Comparison of ENCODE assay signal across 26 cellular contexts in the genomic region with DNA sequence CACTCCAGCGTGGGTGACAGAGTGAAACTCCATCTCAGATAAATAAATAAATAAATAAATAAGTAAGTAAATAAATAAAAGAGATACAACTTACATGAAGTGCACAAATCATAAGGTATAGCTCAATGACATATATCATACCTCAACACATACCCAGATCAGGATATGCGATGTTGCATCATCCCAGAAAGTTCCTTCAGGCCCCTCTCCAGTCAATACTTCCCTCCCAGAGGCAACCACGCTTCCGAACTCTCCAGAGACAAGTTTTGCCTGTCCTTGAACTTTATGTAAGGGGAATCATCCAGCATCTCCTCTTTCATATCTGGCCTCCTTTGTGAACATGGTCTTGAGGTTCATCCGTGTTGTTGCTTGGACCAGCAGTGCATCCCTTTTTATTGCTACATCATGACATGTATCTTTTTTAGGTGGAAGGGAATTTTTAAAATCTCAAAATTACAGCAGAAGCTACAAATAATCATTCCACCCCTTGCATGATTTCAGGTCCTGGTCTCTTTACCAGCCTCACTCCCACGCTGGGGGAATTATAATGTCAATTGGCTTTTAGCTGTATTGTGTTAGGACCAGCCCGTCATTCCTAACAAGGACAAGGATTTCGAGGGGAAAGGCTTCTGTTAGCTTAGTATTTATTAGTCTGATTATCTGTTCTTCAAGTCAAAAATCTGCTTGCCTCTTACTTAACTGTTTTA. TPM values are rescaled to one million over a fixed set of nuclear protein-coding genes. Genes with fewer than 3 reads are reported as not detected.
DNase-seq lines count a peak whose midpoint lies in the region; ATAC-seq, FAIRE-seq and TF ChIP-seq lines count a peak whose summit lies in the region.
"Had no signal": no experiment of that assay in that cellular context is flagged by ENCODE, and none has a peak within 500 bp of the region (broad histone marks: within the 10 kb centered on the region; RNA-seq: fewer than 3 reads in every experiment).

No MANE protein-coding gene starts in this region.

- POLR2A ChIA-PET in IMR-90 (lab: Charles Lee; ENCODE audit: unreplicated experiment): no interaction called here
- POLR2A ChIA-PET in H1 (lab: Charles Lee; ENCODE audit: partially characterized antibody): interaction anchor here (0.7 kb wide), 1 partner anchor 528 kb away, joined by 3 read pairs; no protein-coding TSS in a partner anchor
- POLR2A ChIA-PET in activated CD8-positive, alpha-beta T cell treated with anti-CD3 and anti-CD28 coated beads for 36 hours (lab: Charles Lee): no interaction called here

- no peaks in the 10 kb centered on the region for H3K9me1 ChIP-seq in IMR-90 (ENCODE audit: insufficient read depth, low read length)

- H3K4me3 ChIP-seq in BE2C (ENCODE audit: low read depth, low read length) (no peak overlapping the region), IMR-90 (ENCODE audit: insufficient read depth, low read depth, low read length) (no peak overlapping the region), H1 (ENCODE audit: extremely low read depth in 1 of 4, insufficient read depth in 2 of 4, low read depth in 3 of 4, low read length in 4 of 4) (no peak overlapping the region), prostate gland (no peak overlapping the region)
- H3K4me3 ChIP-seq: BLaER1 treated with 17β-estradiol and CSF1 and Interleukin-3, amounts not matched to agents 10 nM and 100 nM; Peyer's patch; psoas muscle; sigmoid colon; upper lobe of left lung had no signal

- H3K27ac ChIP-seq in IMR-90 (ENCODE audit: insufficient read depth, low read length) (no peak overlapping the region), H1 (ENCODE audit: low read depth, low read length) (no peak overlapping the region), prostate gland (no peak overlapping the region)
- H3K27ac ChIP-seq: BLaER1 treated with 17β-estradiol and CSF1 and Interleukin-3, amounts not matched to agents 10 nM and 100 nM; HL-60; Peyer's patch; psoas muscle; sigmoid colon had no signal

- H3K27ac Mint-ChIP-seq in nephron: peak overlapping the region; percentile 90 to 96 (median 91)
- H3K27ac Mint-ChIP-seq in activated naive CD4-positive, alpha-beta T cell treated with anti-CD3 and anti-CD28 coated beads for 36 hours: no peak overlapping the region
- no peak overlapping the region for H3K27ac Mint-ChIP-seq in activated CD8-positive, alpha-beta T cell treated with anti-CD3 and anti-CD28 coated beads for 36 hours
- H3K27ac Mint-ChIP-seq: activated CD4-positive, alpha-beta T cell treated with anti-CD3 and anti-CD28 coated beads for 36 hours; activated naive CD4-positive, alpha-beta T cell treated with anti-CD3 and anti-CD28 coated beads, Interleukin-2, amount 50 U/mL, for 24 hours; activated T-helper 17 cell treated with anti-CD3 and anti-CD28 coated beads, Interleukin-2, amount 50 U/mL, for 72 hours; memory B cell had no signal

- no peak overlapping the region for H4K5ac ChIP-seq in IMR-90 (ENCODE audit: low read depth, low read length)
- H4K5ac ChIP-seq in H1 (ENCODE audit: insufficient read length, low read depth, low read length): no peak overlapping the region

- no TSS peak for BruUV-seq in IMR-90 (replicated peaks; lab: Mats Ljungman, UMichigan)

- H4K8ac ChIP-seq in IMR-90 (ENCODE audit: low read depth in 2 of 2, low read length in 2 of 2): no peak overlapping the region
- no peak overlapping the region for H4K8ac ChIP-seq in H1 (ENCODE audit: extremely low read depth, insufficient read depth, low read length)

- H3K18ac ChIP-seq in IMR-90 (ENCODE audit: low read depth, low read length) (no peak overlapping the region), H1 (ENCODE audit: extremely low read depth, low read length) (no peak overlapping the region; the same call in 1 of the 2 replicates)

- H2BK15ac ChIP-seq in IMR-90 (ENCODE audit: low read depth, low read length): no peak overlapping the region
- no peak overlapping the region for H2BK15ac ChIP-seq in H1 (ENCODE audit: low read length)

- no peak overlapping the region for H2BK20ac ChIP-seq in IMR-90 (ENCODE audit: low read depth, low read length)
- H2BK20ac ChIP-seq in H1 (ENCODE audit: low read length): no peak overlapping the region

- no peak for ATAC-seq in IMR-90 (ENCODE audit: low read depth)
- ATAC-seq in activated CD8-positive, alpha-beta T cell treated with anti-CD3 and anti-CD28 coated beads for 36 hours: no peak
- ATAC-seq: activated CD4-positive, alpha-beta T cell treated with anti-CD3 and anti-CD28 coated beads for 36 hours; activated T-helper 17 cell treated with anti-CD3 and anti-CD28 coated beads, Interleukin-2, amount 50 U/mL, for 72 hours; left colon; psoas muscle had no signal

- H3K27me3 ChIP-seq in BE2C: no peaks in the 10 kb centered on the region
- peaks cover 18% of the 10 kb centered on the region for H3K27me3 ChIP-seq in IMR-90 (ENCODE audit: control insufficient read depth, insufficient read depth, low read length)
- H3K27me3 ChIP-seq in H1 (replicated peaks in 1 of 4; ENCODE audit: control insufficient read depth in 3 of 4, extremely low read depth in 1 of 4, insufficient read depth in 3 of 4, low read length in 3 of 4): 0 out of 7 replicates have a peak, but pooled peaks cover 0 to 2% (median 0%) of the 10 kb centered on the region in 4 experiments
- H3K27me3 ChIP-seq in prostate gland (replicated peaks; ENCODE audit: insufficient read depth): no peaks in the 10 kb centered on the region
- H3K27me3 ChIP-seq: BLaER1 treated with 17β-estradiol and CSF1 and Interleukin-3, amounts not matched to agents 10 nM and 100 nM; Peyer's patch; sigmoid colon; upper lobe of left lung had no signal

- DNase-seq in BE2C (peak; percentile 38), IMR-90 (no peak), H1 (ENCODE audit: low read depth in 1 of 2, low spot score in 2 of 2) (no peak), hypothalamus (lab: John Stamatoyannopoulos, UW) (no peak), prostate gland (ENCODE audit: low spot score) (no peak)
- no peak for DNase-seq in activated naive CD4-positive, alpha-beta T cell treated with anti-CD3 and anti-CD28 coated beads for 36 hours
- DNase-seq in activated CD8-positive, alpha-beta T cell treated with anti-CD3 and anti-CD28 coated beads for 36 hours: no peak
- DNase-seq: activated CD4-positive, alpha-beta T cell treated with anti-CD3 and anti-CD28 coated beads for 36 hours; GOT3; left colon; Peyer's patch; psoas muscle; sigmoid colon; stimulated activated CD4-positive, alpha-beta T cell treated with anti-CD3 and anti-CD28 coated beads, Interleukin-4, amount 100 ng/mL, for 4 hours; SW 1271 had no signal

- no peak overlapping the region for H3K56ac ChIP-seq in IMR-90 (ENCODE audit: extremely low read depth, insufficient read depth, low read length)
- no peak overlapping the region for H3K56ac ChIP-seq in H1 (replicated peaks; ENCODE audit: insufficient read length, low read depth, low read length)

- CTCF ChIA-PET in IMR-90 (lab: Yijun Ruan, JAX) (no interaction called here), H1 (lab: Charles Lee; ENCODE audit: partially characterized antibody) (interaction anchor here (0.9 to 2.9 kb wide), 4 partner anchors 11 to 352 kb away, joined by 3 to 19 read pairs (median 6); no protein-coding TSS in a partner anchor)
- CTCF ChIA-PET in activated naive CD4-positive, alpha-beta T cell treated with anti-CD3 and anti-CD28 coated beads for 36 hours (lab: Charles Lee): interaction anchor here (0.6 to 0.9 kb wide), 2 partner anchors 12 to 24 kb away, joined by 3 read pairs; no protein-coding TSS in a partner anchor
- CTCF ChIA-PET in activated CD8-positive, alpha-beta T cell treated with anti-CD3 and anti-CD28 coated beads for 36 hours (lab: Charles Lee): interaction anchor here (1.4 kb wide), 1 partner anchor 12 kb away, joined by 6 read pairs; no protein-coding TSS in a partner anchor

- H2AFZ ChIP-seq in IMR-90 (replicated peaks; ENCODE audit: low read length, poor library complexity) (no peak overlapping the region), H1 (ENCODE audit: low read length) (peak overlapping the region; percentile 61)

- H2BK12ac ChIP-seq in H1 (ENCODE audit: low read depth, low read length): no peak overlapping the region

- H2AK5ac ChIP-seq in IMR-90 (ENCODE audit: low read depth, low read length) (no peak overlapping the region), H1 (ENCODE audit: low read depth, low read length) (no peak overlapping the region)

- no peaks in the 10 kb centered on the region for H3K36me3 Mint-ChIP-seq in nephron (ENCODE audit: low read depth)
- H3K36me3 Mint-ChIP-seq in activated naive CD4-positive, alpha-beta T cell treated with anti-CD3 and anti-CD28 coated beads for 36 hours (ENCODE audit: low read depth): no peaks in the 10 kb centered on the region
- H3K36me3 Mint-ChIP-seq in activated CD8-positive, alpha-beta T cell treated with anti-CD3 and anti-CD28 coated beads for 36 hours (ENCODE audit: low read depth): no peaks in the 10 kb centered on the region
- H3K36me3 Mint-ChIP-seq: activated naive CD4-positive, alpha-beta T cell treated with anti-CD3 and anti-CD28 coated beads, Interleukin-2, amount 50 U/mL, for 24 hours; memory B cell had no signal

- H4K91ac ChIP-seq in IMR-90 (ENCODE audit: insufficient read depth, low read depth, low read length) (no peak overlapping the region), H1 (replicated peaks; ENCODE audit: insufficient read length, low read length) (no peak overlapping the region)

- no peaks in the 10 kb centered on the region for H3K9me3 Mint-ChIP-seq in nephron
- H3K9me3 Mint-ChIP-seq in activated naive CD4-positive, alpha-beta T cell treated with anti-CD3 and anti-CD28 coated beads for 36 hours: no peaks in the 10 kb centered on the region
- H3K9me3 Mint-ChIP-seq in activated CD8-positive, alpha-beta T cell treated with anti-CD3 and anti-CD28 coated beads for 36 hours: no peaks in the 10 kb centered on the region
- H3K9me3 Mint-ChIP-seq: activated naive CD4-positive, alpha-beta T cell treated with anti-CD3 and anti-CD28 coated beads, Interleukin-2, amount 50 U/mL, for 24 hours; activated T-helper 17 cell treated with anti-CD3 and anti-CD28 coated beads, Interleukin-2, amount 50 U/mL, for 72 hours; memory B cell had no signal

- H3K9ac ChIP-seq in IMR-90 (ENCODE audit: low read depth, low read length) (no peak overlapping the region), H1 (replicated peaks in 1 of 4; ENCODE audit: extremely low read depth in 1 of 4, low read depth in 3 of 4, low read length in 3 of 4) (no peak overlapping the region)
- H3K9ac ChIP-seq: BLaER1 treated with 17β-estradiol and CSF1 and Interleukin-3, amounts not matched to agents 10 nM and 100 nM had no signal

- intact Hi-C loops in IMR-90 (cut with micrococcal nuclease) (no loop called here), prostate gland (cut with DNase I) (no loop called here)
- intact Hi-C loops in activated naive CD4-positive, alpha-beta T cell treated with anti-CD3 and anti-CD28 coated beads for 36 hours (cut with micrococcal nuclease): no loop called here
- intact Hi-C loops in activated CD8-positive, alpha-beta T cell treated with anti-CD3 and anti-CD28 coated beads for 36 hours (cut with micrococcal nuclease): no loop called here

- H3K4me2 ChIP-seq in IMR-90 (ENCODE audit: low read depth, low read length): no peak overlapping the region
- 0 out of 4 replicates have a peak overlapping the region, but pooled peaks of 1 of the 2 experiments have one; percentile 11 for H3K4me2 ChIP-seq in H1 (ENCODE audit: insufficient read depth in 1 of 2, low read depth in 2 of 2, low read length in 2 of 2)
- H3K4me2 ChIP-seq: BLaER1 treated with 17β-estradiol and CSF1 and Interleukin-3, amounts not matched to agents 10 nM and 100 nM had no signal

- dilution Hi-C loops in IMR-90 (cut with HindIII; ENCODE audit: low sequenced_read_pairs, unreplicated experiment): no loop called here

- no peak overlapping the region for H3K14ac ChIP-seq in IMR-90 (replicated peaks; ENCODE audit: low read depth, low read length)
- no peak overlapping the region for H3K14ac ChIP-seq in H1 (ENCODE audit: insufficient read length)

- TF ChIP-seq POLR2A in IMR-90 (IDR thresholded peaks at IDR 0.05; ENCODE audit: low read depth, low read length) (no peak), H1 (IDR thresholded peaks at IDR 0.05; ENCODE audit: control extremely low read depth in 1 of 2, low read depth in 2 of 2, low read length in 2 of 2) (no peak), prostate gland (IDR thresholded peaks at IDR 0.05) (no peak)

- H4K20me1 ChIP-seq in IMR-90 (ENCODE audit: insufficient read depth, low read length): no peaks in the 10 kb centered on the region
- H4K20me1 ChIP-seq in H1 (replicated peaks in 1 of 2; ENCODE audit: control insufficient read depth in 1 of 2, insufficient read depth in 2 of 2, low read length in 2 of 2): no peaks in the 10 kb centered on the region
- H4K20me1 ChIP-seq: BLaER1 treated with 17β-estradiol and CSF1 and Interleukin-3, amounts not matched to agents 10 nM and 100 nM had no signal

- TF ChIP-seq CTCF in BE2C (IDR thresholded peaks at IDR 0.05; ENCODE audit: low read depth, low read length): no peak
- no peak for TF ChIP-seq CTCF in IMR-90 (conservative IDR thresholded peaks at IDR 0.05; ENCODE audit: low read depth, low read length)
- TF ChIP-seq CTCF in H1 (IDR thresholded peaks at IDR 0.05; ENCODE audit: control extremely low read depth in 1 of 3, insufficient read depth in 1 of 3, low read depth in 1 of 3, low read length in 3 of 3): no peak
- no peak for TF ChIP-seq CTCF in nephron (IDR thresholded peaks at IDR 0.05; ENCODE audit: unreplicated experiment in 3 of 3)
- no peak for TF ChIP-seq CTCF in prostate gland (IDR thresholded peaks at IDR 0.05)
- no peak for TF ChIP-seq CTCF in activated CD8-positive, alpha-beta T cell treated with anti-CD3 and anti-CD28 coated beads for 36 hours (IDR thresholded peaks at IDR 0.05)

- H2BK5ac ChIP-seq in IMR-90 (ENCODE audit: low read depth, low read length, poor library complexity, severe bottlenecking) (no peak overlapping the region), H1 (ENCODE audit: low read depth, low read length) (no peak overlapping the region)

- no peaks in the 10 kb centered on the region; the same call in 1 of the 2 replicates for H3K23me2 ChIP-seq in H1 (ENCODE audit: low read depth, low read length)

- peaks cover 21% of the 10 kb centered on the region for H3K4me1 Mint-ChIP-seq in nephron
- no peaks in the 10 kb centered on the region for H3K4me1 Mint-ChIP-seq in activated naive CD4-positive, alpha-beta T cell treated with anti-CD3 and anti-CD28 coated beads for 36 hours (ENCODE audit: low read depth)
- H3K4me1 Mint-ChIP-seq in activated CD8-positive, alpha-beta T cell treated with anti-CD3 and anti-CD28 coated beads for 36 hours (ENCODE audit: low read depth): no peaks in the 10 kb centered on the region
- H3K4me1 Mint-ChIP-seq: activated CD4-positive, alpha-beta T cell treated with anti-CD3 and anti-CD28 coated beads for 36 hours; activated naive CD4-positive, alpha-beta T cell treated with anti-CD3 and anti-CD28 coated beads, Interleukin-2, amount 50 U/mL, for 24 hours; activated T-helper 17 cell treated with anti-CD3 and anti-CD28 coated beads, Interleukin-2, amount 50 U/mL, for 72 hours; memory B cell had no signal

- no peaks in the 10 kb centered on the region for H3K79me2 ChIP-seq in H1 (ENCODE audit: control insufficient read depth in 1 of 2, insufficient read depth in 2 of 2, low read length in 2 of 2)

- H3K36me3 ChIP-seq in BE2C (no peaks in the 10 kb centered on the region), IMR-90 (ENCODE audit: control insufficient read depth, insufficient read depth, low read length) (no peaks in the 10 kb centered on the region), H1 (ENCODE audit: control insufficient read depth in 2 of 4, insufficient read depth in 4 of 4, low read length in 3 of 4) (no peaks in the 10 kb centered on the region), prostate gland (no peaks in the 10 kb centered on the region)
- H3K36me3 ChIP-seq: BLaER1 treated with 17β-estradiol and CSF1 and Interleukin-3, amounts not matched to agents 10 nM and 100 nM; Peyer's patch; sigmoid colon; upper lobe of left lung had no signal

- FAIRE-seq in H1 (lab: Jason Lieb, UNC): no peak
- FAIRE-seq: bronchial epithelial cell, endothelial cell of umbilical vein, frontal cortex, GM12891 had no signal

- H3K4ac ChIP-seq in IMR-90 (ENCODE audit: low read depth, low read length) (no peak overlapping the region), H1 (replicated peaks; ENCODE audit: insufficient read length, low read depth, low read length) (no peak overlapping the region)

- in situ Hi-C loops in IMR-90 (cut with MboI; ENCODE audit: low sequenced_read_pairs): no loop called here

- TF ChIP-seq EP300 in H1 (IDR thresholded peaks at IDR 0.05; ENCODE audit: borderline replicate concordance in 1 of 2, low read depth in 2 of 2, low read length in 2 of 2): no peak

- H3K4me1 ChIP-seq in BE2C (peaks cover 28% of the 10 kb centered on the region), IMR-90 (ENCODE audit: control insufficient read depth, insufficient read depth, low read length) (no peaks in the 10 kb centered on the region), H1 (replicated peaks in 1 of 4; ENCODE audit: control insufficient read depth in 3 of 4, insufficient read depth in 4 of 4, low read length in 3 of 4) (peaks cover 0 to 2% (median 0%) of the 10 kb centered on the region in 4 experiments; a peak in 1 of 7 replicates), prostate gland (replicated peaks) (peaks cover 4% of the 10 kb centered on the region)
- H3K4me1 ChIP-seq: BLaER1 treated with 17β-estradiol and CSF1 and Interleukin-3, amounts not matched to agents 10 nM and 100 nM; Peyer's patch; psoas muscle; sigmoid colon had no signal

- H3K4me3 Mint-ChIP-seq in nephron: peak overlapping the region in 1 of 3 experiments; percentile 11
- no peak overlapping the region for H3K4me3 Mint-ChIP-seq in activated naive CD4-positive, alpha-beta T cell treated with anti-CD3 and anti-CD28 coated beads for 36 hours
- H3K4me3 Mint-ChIP-seq in activated CD8-positive, alpha-beta T cell treated with anti-CD3 and anti-CD28 coated beads for 36 hours: no peak overlapping the region
- H3K4me3 Mint-ChIP-seq: activated CD4-positive, alpha-beta T cell treated with anti-CD3 and anti-CD28 coated beads for 36 hours; activated naive CD4-positive, alpha-beta T cell treated with anti-CD3 and anti-CD28 coated beads, Interleukin-2, amount 50 U/mL, for 24 hours; activated T-helper 17 cell treated with anti-CD3 and anti-CD28 coated beads, Interleukin-2, amount 50 U/mL, for 72 hours; memory B cell had no signal

- H3K79me1 ChIP-seq in IMR-90 (ENCODE audit: low read depth in 1 of 2, low read length in 2 of 2): no peaks in the 10 kb centered on the region
- H3K79me1 ChIP-seq in H1 (ENCODE audit: low read depth, low read length): no peaks in the 10 kb centered on the region

- TF ChIP-seq RAD21 in IMR-90 (IDR thresholded peaks at IDR 0.05; ENCODE audit: low read length) (no peak), H1 (IDR thresholded peaks at IDR 0.05 in 1 of 2, conservative IDR thresholded peaks at IDR 0.05 in 1 of 2; ENCODE audit: low read depth in 2 of 2, low read length in 2 of 2) (no peak)

- H2BK120ac ChIP-seq in IMR-90 (ENCODE audit: low read depth, low read length): no peak overlapping the region
- no peak overlapping the region for H2BK120ac ChIP-seq in H1 (replicated peaks; ENCODE audit: low read depth, low read length)

- H3K23ac ChIP-seq in IMR-90 (ENCODE audit: low read depth, low read length) (no peak overlapping the region), H1 (ENCODE audit: insufficient read length) (no peak overlapping the region)

- WGBS in IMR-90 (ENCODE audit: extremely low coverage in 2 of 2, insufficient read length in 1 of 2), 2 experiments: no CpG with 5 or more reads among the region's 8 CpGs
- WGBS in H1 (ENCODE audit: extremely low coverage in 1 of 2, insufficient coverage in 1 of 2, insufficient read length in 1 of 2, insufficient replicate concordance in 2 of 2, low coverage in 1 of 2, low lambda C conversion rate in 2 of 2, missing lambda C conversion rate in 1 of 2), 2 experiments: 73% methylated on average over 8 of the region's 8 CpGs; no CpG with 5 or more reads in 1 of the 2 experiments
- 60% methylated on average over 8 of the region's 8 CpGs for WGBS in prostate gland

- H3K9me3 ChIP-seq in BE2C (no peaks in the 10 kb centered on the region), IMR-90 (ENCODE audit: control insufficient read depth, insufficient read depth, low read length) (peaks cover 2% of the 10 kb centered on the region; the same call in 1 of the 2 replicates), H1 (ENCODE audit: insufficient read depth in 2 of 2, low read depth in 1 of 2, low read length in 1 of 2) (no peaks in the 10 kb centered on the region), prostate gland (no peaks in the 10 kb centered on the region)
- H3K9me3 ChIP-seq: BLaER1 treated with 17β-estradiol and CSF1 and Interleukin-3, amounts not matched to agents 10 nM and 100 nM; Peyer's patch; psoas muscle; sigmoid colon; upper lobe of left lung had no signal

- H2AK9ac ChIP-seq in IMR-90 (replicated peaks; ENCODE audit: low read depth, low read length, poor library complexity): no peak overlapping the region

- peaks cover 10% of the 10 kb centered on the region for H3K27me3 Mint-ChIP-seq in nephron (ENCODE audit: low read depth)
- H3K27me3 Mint-ChIP-seq in activated naive CD4-positive, alpha-beta T cell treated with anti-CD3 and anti-CD28 coated beads for 36 hours (ENCODE audit: low read depth): peaks cover 5% of the 10 kb centered on the region
- peaks cover 10% of the 10 kb centered on the region for H3K27me3 Mint-ChIP-seq in activated CD8-positive, alpha-beta T cell treated with anti-CD3 and anti-CD28 coated beads for 36 hours

RNA-seq across cellular contexts. Expression of a gene that starts 32.9 kb away (rescaled TPM):
- polyA plus RNA-seq in BE2C (2012; ENCODE audit: insufficient read depth, insufficient read length, low read depth): 77.8 TPM
- total RNA-seq in IMR-90 (2012; rRNA removed) (38.7 and 38.9 TPM in 2 replicates), prostate gland (100 to 1,000 TPM; 107 to 188 TPM)
- polyA plus RNA-seq in IMR-90 (2012; rRNA removed) (34.9 and 38.1 TPM in 2 replicates), H1 (2011; rRNA removed) (5.1 and 6.1 TPM in 2 replicates)
- polyA plus RNA-seq in IMR-90 (2012; cell fraction: cytosol; rRNA removed): 23.1 and 34.2 TPM in 2 replicates
- 40.9 and 77.9 TPM in 2 replicates for polyA plus RNA-seq in IMR-90 (2012; cell fraction: nucleus; rRNA removed; ENCODE audit: low replicate concordance)
- total RNA-seq in H1 (2021; fragmentation: NEBNext Ultra II Directional; extraction: Animal tissue kit (Norgen Biotek cat#: 25700)): 14.3 TPM in 2 replicates
- 8.3 TPM for polyA plus RNA-seq in H1 (2011; cell fraction: cytosol; rRNA removed)
- polyA plus RNA-seq in H1 (2011; cell fraction: nucleus; rRNA removed): 10.0 TPM
- 4.8 to 7.5 TPM (median 6.1 TPM) in 4 replicates for polyA plus RNA-seq in H1 (2012, experiment 1 of 2)
- polyA plus RNA-seq in H1 (2012, experiment 2 of 2): 1.3 TPM
- polyA plus RNA-seq in H1 (2013, experiment 1 of 2): 3.9 TPM
- polyA plus RNA-seq in H1 (2013, experiment 2 of 2): 3.3 TPM
- 32.1 and 39.5 TPM in 2 replicates for polyA minus RNA-seq in H1 (2011; rRNA and poly(A)+ RNA removed)
- polyA minus RNA-seq in H1 (2011; cell fraction: cytosol; rRNA and poly(A)+ RNA removed): 9.0 TPM
- 86.0 TPM for polyA minus RNA-seq in H1 (2011; cell fraction: nucleus; rRNA and poly(A)+ RNA removed)
- 1 to 10 TPM; 5.8 to 6.4 TPM for total RNA-seq in activated naive CD4-positive, alpha-beta T cell treated with anti-CD3 and anti-CD28 coated beads for 36 hours
- 1 to 10 TPM; 7.1 to 8.7 TPM for total RNA-seq in activated CD8-positive, alpha-beta T cell treated with anti-CD3 and anti-CD28 coated beads for 36 hours

RNA-seq across cellular contexts. Expression of a gene that starts 54.3 kb away (rescaled TPM):
- polyA plus RNA-seq in BE2C (2012; ENCODE audit: insufficient read depth, insufficient read length, low read depth): not detected
- total RNA-seq in IMR-90 (2012; rRNA removed) (not detected in 2 replicates), prostate gland (10 to 100 TPM; 19.5 to 41.4 TPM)
- polyA plus RNA-seq in IMR-90 (2012; rRNA removed) (not detected in 2 replicates), H1 (2011; rRNA removed) (2.6 and 4.1 TPM in 2 replicates)
- polyA plus RNA-seq in IMR-90 (2012; cell fraction: cytosol; rRNA removed): 0.10 TPM in 1 of 2 replicates, not detected in the other
- not detected in 2 replicates for polyA plus RNA-seq in IMR-90 (2012; cell fraction: nucleus; rRNA removed; ENCODE audit: low replicate concordance)
- total RNA-seq in H1 (2021; fragmentation: NEBNext Ultra II Directional; extraction: Animal tissue kit (Norgen Biotek cat#: 25700)): 1.0 and 2.2 TPM in 2 replicates
- 3.3 TPM for polyA plus RNA-seq in H1 (2011; cell fraction: cytosol; rRNA removed)
- polyA plus RNA-seq in H1 (2011; cell fraction: nucleus; rRNA removed): 2.7 TPM
- 3.2 to 5.2 TPM (median 3.6 TPM) in 4 replicates for polyA plus RNA-seq in H1 (2012, experiment 1 of 2)
- polyA plus RNA-seq in H1 (2012, experiment 2 of 2): 4.3 TPM
- 1.9 TPM for polyA plus RNA-seq in H1 (2013, experiment 1 of 2)
- 2.2 TPM for polyA plus RNA-seq in H1 (2013, experiment 2 of 2)
- 1.2 and 1.7 TPM in 2 replicates for polyA minus RNA-seq in H1 (2011; rRNA and poly(A)+ RNA removed)
- 1.3 TPM for polyA minus RNA-seq in H1 (2011; cell fraction: cytosol; rRNA and poly(A)+ RNA removed)
- polyA minus RNA-seq in H1 (2011; cell fraction: nucleus; rRNA and poly(A)+ RNA removed): 1.1 TPM
- total RNA-seq in activated naive CD4-positive, alpha-beta T cell treated with anti-CD3 and anti-CD28 coated beads for 36 hours: 1 to 10 TPM; 1.5 to 1.9 TPM
- total RNA-seq in activated CD8-positive, alpha-beta T cell treated with anti-CD3 and anti-CD28 coated beads for 36 hours: 1 to 10 TPM; 1.2 to 1.4 TPM
- total RNA-seq: bronchial epithelial cell, frontal cortex had no signal

Comparison
In these comparisons a context has a peak if more than half of its experiments do, and no peak if none do; other contexts are left out.
1. H3K27ac Mint-ChIP-seq: peak in nephron (3 of 3); none in activated naive CD4-positive, alpha-beta T cell treated with anti-CD3 and anti-CD28 coated beads for 36 hours (single experiment) and activated CD8-positive, alpha-beta T cell treated with anti-CD3 and anti-CD28 coated beads for 36 hours (single experiment).